16 cellular contexts compared by ENCODE assay signal in genomic region chr4:76665721-76666120, GRCh38.
"Had no signal": no experiment of that assay in that cellular context is flagged by ENCODE, and none has a peak within 500 bp of the region (broad histone marks: within the 10 kb centered on the region; RNA-seq: fewer than 3 reads in every experiment).

No MANE protein-coding gene starts in this region.

- H3K36me3 ChIP-seq: suprapubic skin had no signal

- H3K9me3 Mint-ChIP-seq: dendritic cell treated with granulocyte-macrophage colony-stimulating factor and Interleukin-4, amounts not matched to agents 40 ng/mL and 50 ng/mL, for 4 days; natural killer cell treated with Interleukin-12 subunit alpha and Interleukin-12 subunit beta and Interleukin-15 and Interleukin-18, amount 100 ng/mL, for 72 hours had no signal

- H3K27ac ChIP-seq: skin epidermis, suprapubic skin had no signal

- H3K27ac Mint-ChIP-seq: activated naive CD8-positive, alpha-beta T cell treated with anti-CD3 and anti-CD28 coated beads, Interleukin-2, amount 10 ng/mL, durations not matched to agents 7 days and 5 days; dendritic cell treated with granulocyte-macrophage colony-stimulating factor and Interleukin-4, amounts not matched to agents 40 ng/mL and 50 ng/mL, for 4 days; natural killer cell treated with Interleukin-12 subunit alpha and Interleukin-12 subunit beta and Interleukin-15 and Interleukin-18, amount 100 ng/mL, for 72 hours had no signal

- H3K36me3 Mint-ChIP-seq: activated naive CD8-positive, alpha-beta T cell treated with anti-CD3 and anti-CD28 coated beads, Interleukin-2, amount 10 ng/mL, durations not matched to agents 7 days and 5 days; natural killer cell treated with Interleukin-12 subunit alpha and Interleukin-12 subunit beta and Interleukin-15 and Interleukin-18, amount 100 ng/mL, for 72 hours had no signal

- H3K9me3 ChIP-seq: suprapubic skin had no signal

- H3K4me3 Mint-ChIP-seq: activated naive CD8-positive, alpha-beta T cell treated with anti-CD3 and anti-CD28 coated beads, Interleukin-2, amount 10 ng/mL, durations not matched to agents 7 days and 5 days; dendritic cell treated with granulocyte-macrophage colony-stimulating factor and Interleukin-4, amounts not matched to agents 40 ng/mL and 50 ng/mL, for 4 days; natural killer cell treated with Interleukin-12 subunit alpha and Interleukin-12 subunit beta and Interleukin-15 and Interleukin-18, amount 100 ng/mL, for 72 hours had no signal

- FAIRE-seq: frontal cortex had no signal

- ATAC-seq: activated CD4-positive, CD25-positive, alpha-beta regulatory T cell treated with anti-CD3 and anti-CD28 coated beads, Interleukin-2, amount 50 U/mL, for 24 hours; natural killer cell treated with Interleukin-12 subunit alpha and Interleukin-12 subunit beta and Interleukin-15 and Interleukin-18, amount 100 ng/mL, for 72 hours had no signal

- H3K27me3 ChIP-seq: suprapubic skin had no signal

- H3K27me3 Mint-ChIP-seq: activated naive CD8-positive, alpha-beta T cell treated with anti-CD3 and anti-CD28 coated beads, Interleukin-2, amount 10 ng/mL, durations not matched to agents 7 days and 5 days had no signal

- H3K4me1 ChIP-seq: suprapubic skin had no signal

- H3K4me1 Mint-ChIP-seq: activated naive CD8-positive, alpha-beta T cell treated with anti-CD3 and anti-CD28 coated beads, Interleukin-2, amount 10 ng/mL, durations not matched to agents 7 days and 5 days had no signal

- DNase-seq: activated CD4-positive, alpha-beta T cell treated with anti-CD3 and anti-CD28 coated beads, Interleukin-2, amount 50 U/mL, for 1 hour; activated CD8-positive, alpha-beta memory T cell treated with anti-CD3 and anti-CD28 coated beads for 24 hours; activated naive CD8-positive, alpha-beta T cell treated with anti-CD3 and anti-CD28 coated beads, Interleukin-2, amount 10 ng/mL, durations not matched to agents 7 days and 5 days; cerebellar nuclear complex; head of caudate nucleus; nucleus accumbens; right cardiac atrium; stimulated activated CD4-positive, alpha-beta T cell treated with anti-CD3 and anti-CD28 coated beads, Interleukin-4, amount 100 ng/mL, for 4 hours; stimulated activated CD8-positive, alpha-beta memory T cell treated with anti-CD3 and anti-CD28 coated beads, Interleukin-4, amount 100 ng/mL, for 48 hours; stimulated activated naive CD4-positive, alpha-beta T cell treated with Interleukin-2 at 50 U/mL for 16 hours had no signal

- H3K4me3 ChIP-seq: skin epidermis, suprapubic skin had no signal
